Comparison of ENCODE assay signal across 14 cellular contexts in genomic region chr17:63571632-63572310, GRCh38. TPM values are rescaled to one million over a fixed set of nuclear protein-coding genes. Genes with fewer than 3 reads are reported as not detected.
DNase-seq lines count a peak whose midpoint lies in the region; ATAC-seq and TF ChIP-seq lines count a peak whose summit lies in the region.
"Had no signal": no experiment of that assay in that cellular context is flagged by ENCODE, and none has a peak within 500 bp of the region (broad histone marks: within the 10 kb centered on the region; RNA-seq: fewer than 3 reads in every experiment).

No MANE protein-coding gene starts in this region.

- H3K9me3 ChIP-seq in fibroblast of lung (ENCODE audit: control insufficient read depth, insufficient read depth, low read depth, low read length) (no peaks in the 10 kb centered on the region), smooth muscle cell (replicated peaks; ENCODE audit: low read depth) (no peaks in the 10 kb centered on the region)
- H3K9me3 ChIP-seq: Caco-2 had no signal

- H3K27ac ChIP-seq in fibroblast of lung (ENCODE audit: insufficient read depth, low read length) (no peak overlapping the region), smooth muscle cell (ENCODE audit: low read depth) (peak overlapping the region; percentile 41)
- H3K27ac ChIP-seq: dorsolateral prefrontal cortex, skin epidermis had no signal

- peaks cover 24% of the 10 kb centered on the region for H3K4me1 Mint-ChIP-seq in activated naive CD4-positive, alpha-beta T cell treated with anti-CD3 and anti-CD28 coated beads for 36 hours (ENCODE audit: low read depth)
- H3K4me1 Mint-ChIP-seq in T-helper 2 cell treated with Interferon-gamma antibody and Interleukin-4, amounts not matched to agents 5 μg/mL and 100 μg/mL, for 36 hours (ENCODE audit: low read depth), result peaks cover 13% of the 10 kb centered on the region

- no peaks in the 10 kb centered on the region for H3K36me3 Mint-ChIP-seq in activated naive CD4-positive, alpha-beta T cell treated with anti-CD3 and anti-CD28 coated beads, Interleukin-2, amount 50 U/mL, for 72 hours
- H3K36me3 Mint-ChIP-seq in activated naive CD4-positive, alpha-beta T cell treated with anti-CD3 and anti-CD28 coated beads for 36 hours (ENCODE audit: low read depth), result peaks cover 10% of the 10 kb centered on the region
- H3K36me3 Mint-ChIP-seq in T-helper 2 cell treated with Interferon-gamma antibody and Interleukin-4, amounts not matched to agents 5 μg/mL and 100 μg/mL, for 36 hours (ENCODE audit: low read depth), result peaks cover 11% of the 10 kb centered on the region
- H3K36me3 Mint-ChIP-seq: IgD-negative memory B cell had no signal

- H4K20me1 ChIP-seq in fibroblast of lung (ENCODE audit: control insufficient read depth, extremely low read depth, insufficient read depth, low read length) (no peaks in the 10 kb centered on the region), smooth muscle cell (ENCODE audit: low read depth) (peaks cover 100% of the 10 kb centered on the region)

- no peaks in the 10 kb centered on the region for H3F3A ChIP-seq in smooth muscle cell (ENCODE audit: low read depth)

- no peak for DNase-seq in activated naive CD4-positive, alpha-beta T cell treated with anti-CD3 and anti-CD28 coated beads, Interleukin-2, amount 50 U/mL, for 72 hours (ENCODE audit: low spot score in 2 of 2)
- DNase-seq in activated naive CD4-positive, alpha-beta T cell treated with anti-CD3 and anti-CD28 coated beads for 36 hours, result no peak
- DNase-seq in SIG-M5 treated with dmso at 0.1 percent for 504 hours (lab: John Stamatoyannopoulos, UW; ENCODE audit: unreplicated experiment) (peak; percentile 87), fibroblast of lung (ENCODE audit: low read depth in 2 of 2) (peak; percentile 76 to 85), smooth muscle cell (lab: John Stamatoyannopoulos, UW; ENCODE audit: unreplicated experiment) (no peak), NCI-H2081 (lab: John Stamatoyannopoulos, UW) (no peak)
- DNase-seq in T-helper 2 cell treated with Interferon-gamma antibody and Interleukin-4, amounts not matched to agents 5 μg/mL and 100 μg/mL, for 36 hours (ENCODE audit: low spot score), result no peak
- DNase-seq: Caco-2, dorsolateral prefrontal cortex had no signal

- H3K4me1 ChIP-seq in fibroblast of lung (ENCODE audit: control insufficient read depth, extremely low read depth, insufficient read depth, low read length), result peaks cover 7% of the 10 kb centered on the region
- peaks cover 5% of the 10 kb centered on the region for H3K4me1 ChIP-seq in smooth muscle cell (ENCODE audit: low read depth)
- H3K4me1 ChIP-seq: Caco-2 had no signal

- intact Hi-C loops in activated naive CD4-positive, alpha-beta T cell treated with anti-CD3 and anti-CD28 coated beads for 36 hours (cut with micrococcal nuclease), result no loop called here

- no peaks in the 10 kb centered on the region for H3K27me3 ChIP-seq in fibroblast of lung (ENCODE audit: control insufficient read depth, insufficient read depth, low read length)
- H3K27me3 ChIP-seq in smooth muscle cell (ENCODE audit: low read depth), result no peaks in the 10 kb centered on the region
- H3K27me3 ChIP-seq: dorsolateral prefrontal cortex had no signal

- H3K36me3 ChIP-seq in fibroblast of lung (ENCODE audit: control insufficient read depth, insufficient read depth, low read length) (peaks cover 2% of the 10 kb centered on the region), smooth muscle cell (ENCODE audit: low read depth) (no peaks in the 10 kb centered on the region)

- H3K27me3 Mint-ChIP-seq in activated naive CD4-positive, alpha-beta T cell treated with anti-CD3 and anti-CD28 coated beads for 36 hours (ENCODE audit: low read depth), result no peaks in the 10 kb centered on the region
- no peaks in the 10 kb centered on the region for H3K27me3 Mint-ChIP-seq in T-helper 2 cell treated with Interferon-gamma antibody and Interleukin-4, amounts not matched to agents 5 μg/mL and 100 μg/mL, for 36 hours (ENCODE audit: low read depth)
- H3K27me3 Mint-ChIP-seq: IgD-negative memory B cell; stimulated activated naive CD8-positive, alpha-beta T cell treated with anti-CD3 and anti-CD28 coated beads, Interleukin-15, Interleukin-2, amounts not matched to agents 100 ng/mL and 50 ng/mL, for 24 hours had no signal

- 91% methylated on average over 1 of the region's 1 CpG for WGBS in smooth muscle cell (ENCODE audit: low lambda C conversion rate)

- CTCF ChIA-PET in activated naive CD4-positive, alpha-beta T cell treated with anti-CD3 and anti-CD28 coated beads for 36 hours (lab: Charles Lee), result interaction anchor here (0.6 to 0.7 kb wide), 3 partner anchors 39 to 123 kb away, joined by 3 to 5 read pairs (median 3); no protein-coding TSS in a partner anchor

- no peak overlapping the region for H3K9ac ChIP-seq in fibroblast of lung (ENCODE audit: insufficient read depth, low read length)
- H3K9ac ChIP-seq in smooth muscle cell (ENCODE audit: low read depth), result no peak overlapping the region

- H3K79me2 ChIP-seq in fibroblast of lung (ENCODE audit: control insufficient read depth, insufficient read depth, low read length) (peaks cover 48% of the 10 kb centered on the region), smooth muscle cell (ENCODE audit: low read depth) (peaks cover 93% of the 10 kb centered on the region)

- peak overlapping the region in 1 of 2 donors; percentile 0 for H3K27ac Mint-ChIP-seq in activated naive CD4-positive, alpha-beta T cell treated with anti-CD3 and anti-CD28 coated beads, Interleukin-2, amount 50 U/mL, for 72 hours
- H3K27ac Mint-ChIP-seq in activated naive CD4-positive, alpha-beta T cell treated with anti-CD3 and anti-CD28 coated beads for 36 hours, result no peak overlapping the region
- no peak overlapping the region for H3K27ac Mint-ChIP-seq in T-helper 2 cell treated with Interferon-gamma antibody and Interleukin-4, amounts not matched to agents 5 μg/mL and 100 μg/mL, for 36 hours
- H3K27ac Mint-ChIP-seq: stimulated activated naive CD8-positive, alpha-beta T cell treated with anti-CD3 and anti-CD28 coated beads, Interleukin-15, Interleukin-2, amounts not matched to agents 100 ng/mL and 50 ng/mL, for 24 hours had no signal

- H2AFZ ChIP-seq in fibroblast of lung (ENCODE audit: low read length), result no peak overlapping the region
- H2AFZ ChIP-seq in smooth muscle cell (ENCODE audit: low read depth), result no peak overlapping the region

- no peak overlapping the region for H3K4me2 ChIP-seq in fibroblast of lung (ENCODE audit: extremely low read depth, insufficient read depth, low read length)
- peak overlapping the region; percentile 2 for H3K4me2 ChIP-seq in smooth muscle cell

- no peaks in the 10 kb centered on the region for H3K9me3 Mint-ChIP-seq in activated naive CD4-positive, alpha-beta T cell treated with anti-CD3 and anti-CD28 coated beads, Interleukin-2, amount 50 U/mL, for 72 hours
- no peaks in the 10 kb centered on the region for H3K9me3 Mint-ChIP-seq in activated naive CD4-positive, alpha-beta T cell treated with anti-CD3 and anti-CD28 coated beads for 36 hours
- no peaks in the 10 kb centered on the region for H3K9me3 Mint-ChIP-seq in T-helper 2 cell treated with Interferon-gamma antibody and Interleukin-4, amounts not matched to agents 5 μg/mL and 100 μg/mL, for 36 hours
- H3K9me3 Mint-ChIP-seq: IgD-negative memory B cell; stimulated activated naive CD8-positive, alpha-beta T cell treated with anti-CD3 and anti-CD28 coated beads, Interleukin-15, Interleukin-2, amounts not matched to agents 100 ng/mL and 50 ng/mL, for 24 hours had no signal

- ATAC-seq in activated naive CD4-positive, alpha-beta T cell treated with anti-CD3 and anti-CD28 coated beads, Interleukin-2, amount 50 U/mL, for 72 hours, result peak; percentile 24 to 86
- ATAC-seq in GM19455 (IDR thresholded peaks at IDR 0.05; ENCODE audit: unreplicated experiment), result no peak

- H3K4me3 ChIP-seq in fibroblast of lung (replicated peaks in 1 of 4; ENCODE audit: control extremely low read depth in 1 of 4, insufficient read depth in 1 of 4, low read depth in 3 of 4, low read length in 4 of 4) (no peak overlapping the region), smooth muscle cell (no peak overlapping the region)
- H3K4me3 ChIP-seq: dorsolateral prefrontal cortex, skin epidermis had no signal

- TF ChIP-seq CTCF in fibroblast of lung (conservative IDR thresholded peaks at IDR 0.05 in 1 of 2, IDR thresholded peaks at IDR 0.05 in 1 of 2; ENCODE audit: low read depth in 1 of 2, low read length in 2 of 2) (no peak), smooth muscle cell (IDR thresholded peaks at IDR 0.05; ENCODE audit: borderline replicate concordance, insufficient read depth, poor library complexity, severe bottlenecking) (no peak)

- H3K4me3 Mint-ChIP-seq in activated naive CD4-positive, alpha-beta T cell treated with anti-CD3 and anti-CD28 coated beads for 36 hours, result no peak overlapping the region
- H3K4me3 Mint-ChIP-seq in T-helper 2 cell treated with Interferon-gamma antibody and Interleukin-4, amounts not matched to agents 5 μg/mL and 100 μg/mL, for 36 hours, result no peak overlapping the region
- H3K4me3 Mint-ChIP-seq: IgD-negative memory B cell; stimulated activated naive CD8-positive, alpha-beta T cell treated with anti-CD3 and anti-CD28 coated beads, Interleukin-15, Interleukin-2, amounts not matched to agents 100 ng/mL and 50 ng/mL, for 24 hours had no signal

RNA-seq across cellular contexts. Expression of gene DCAF7, which starts 21.5 kb away (rescaled TPM):
- 100 to 1,000 TPM; 111 to 123 TPM for total RNA-seq in activated naive CD4-positive, alpha-beta T cell treated with anti-CD3 and anti-CD28 coated beads, Interleukin-2, amount 50 U/mL, for 72 hours
- 100 to 1,000 TPM; 102 to 103 TPM for total RNA-seq in activated naive CD4-positive, alpha-beta T cell treated with anti-CD3 and anti-CD28 coated beads for 36 hours
- total RNA-seq in fibroblast of lung (10.0 and 13.9 TPM in 2 replicates), smooth muscle cell (29.8 and 36.8 TPM in 2 replicates)
- polyA plus RNA-seq in fibroblast of lung (38.8 and 42.6 TPM in 2 replicates), smooth muscle cell (48.5 and 50.2 TPM in 2 replicates)
- 35.6 and 39.3 TPM in 2 replicates for polyA plus RNA-seq in fibroblast of lung (2012)
- 146 and 204 TPM in 2 replicates for polyA minus RNA-seq in fibroblast of lung (ENCODE audit: low replicate concordance)

RNA-seq across cellular contexts. Expression of gene TACO1, which starts 28.9 kb away (rescaled TPM):
- total RNA-seq in activated naive CD4-positive, alpha-beta T cell treated with anti-CD3 and anti-CD28 coated beads, Interleukin-2, amount 50 U/mL, for 72 hours, result 10 to 100 TPM; 10.1 to 27.3 TPM
- total RNA-seq in activated naive CD4-positive, alpha-beta T cell treated with anti-CD3 and anti-CD28 coated beads for 36 hours, result 10 to 100 TPM; 27.6 to 28.9 TPM
- 18.7 and 20.3 TPM in 2 replicates for total RNA-seq in fibroblast of lung
- polyA plus RNA-seq in fibroblast of lung, result 26.9 and 35.1 TPM in 2 replicates
- 23.7 and 35.3 TPM in 2 replicates for polyA plus RNA-seq in fibroblast of lung (2012)
- polyA minus RNA-seq in fibroblast of lung (ENCODE audit: low replicate concordance), result 15.9 and 19.2 TPM in 2 replicates
- total RNA-seq in smooth muscle cell, result 9.6 and 12.7 TPM in 2 replicates
- polyA plus RNA-seq in smooth muscle cell, result 25.1 and 32.3 TPM in 2 replicates

RNA-seq across cellular contexts. Expression of gene KCNH6, which starts 48.6 kb away (rescaled TPM):
- under 1 TPM in 1 of 2 donors, not detected in 1; 0.08 TPM for total RNA-seq in activated naive CD4-positive, alpha-beta T cell treated with anti-CD3 and anti-CD28 coated beads, Interleukin-2, amount 50 U/mL, for 72 hours
- total RNA-seq in activated naive CD4-positive, alpha-beta T cell treated with anti-CD3 and anti-CD28 coated beads for 36 hours, result not detected
- not detected in 2 replicates for total RNA-seq in fibroblast of lung
- not detected in 2 replicates for polyA plus RNA-seq in fibroblast of lung
- polyA plus RNA-seq in fibroblast of lung (2012), result not detected in 2 replicates
- polyA minus RNA-seq in fibroblast of lung (ENCODE audit: low replicate concordance), result not detected in 2 replicates
- not detected in 2 replicates for total RNA-seq in smooth muscle cell
- 0.48 TPM in 1 of 2 replicates, not detected in the other for polyA plus RNA-seq in smooth muscle cell
- total RNA-seq: activated CD8-positive, alpha-beta memory T cell treated with anti-CD3 and anti-CD28 coated beads for 36 hours; Caco-2 had no signal
- polyA plus RNA-seq: IgD-negative memory B cell had no signal

RNA-seq across cellular contexts. Expression of gene MAP3K3, which starts 50.4 kb away (rescaled TPM):
- total RNA-seq in activated naive CD4-positive, alpha-beta T cell treated with anti-CD3 and anti-CD28 coated beads, Interleukin-2, amount 50 U/mL, for 72 hours, result 10 to 100 TPM; 28.3 to 54.2 TPM
- 10 to 100 TPM; 28.8 to 29.6 TPM for total RNA-seq in activated naive CD4-positive, alpha-beta T cell treated with anti-CD3 and anti-CD28 coated beads for 36 hours
- 21.6 and 32.0 TPM in 2 replicates for total RNA-seq in fibroblast of lung
- 13.8 and 14.3 TPM in 2 replicates for polyA plus RNA-seq in fibroblast of lung
- polyA plus RNA-seq in fibroblast of lung (2012), result 17.0 and 17.9 TPM in 2 replicates
- polyA minus RNA-seq in fibroblast of lung (ENCODE audit: low replicate concordance), result 38.1 and 65.7 TPM in 2 replicates
- 16.0 and 17.3 TPM in 2 replicates for total RNA-seq in smooth muscle cell
- 23.6 and 23.8 TPM in 2 replicates for polyA plus RNA-seq in smooth muscle cell

Comparison
In these comparisons a context has a peak if more than half of its experiments do, and no peak if none do; other contexts are left out.
1. DNase-seq: peak in SIG-M5 treated with dmso at 0.1 percent for 504 hours (single experiment) and fibroblast of lung (2 of 2); none in activated naive CD4-positive, alpha-beta T cell treated with anti-CD3 and anti-CD28 coated beads, Interleukin-2, amount 50 U/mL, for 72 hours (0 of 2), activated naive CD4-positive, alpha-beta T cell treated with anti-CD3 and anti-CD28 coated beads for 36 hours (single experiment), smooth muscle cell (single experiment), T-helper 2 cell treated with Interferon-gamma antibody and Interleukin-4, amounts not matched to agents 5 μg/mL and 100 μg/mL, for 36 hours (single experiment) and NCI-H2081 (0 of 2).